ENCODE assay signal across 13 cellular contexts in the genomic region with DNA sequence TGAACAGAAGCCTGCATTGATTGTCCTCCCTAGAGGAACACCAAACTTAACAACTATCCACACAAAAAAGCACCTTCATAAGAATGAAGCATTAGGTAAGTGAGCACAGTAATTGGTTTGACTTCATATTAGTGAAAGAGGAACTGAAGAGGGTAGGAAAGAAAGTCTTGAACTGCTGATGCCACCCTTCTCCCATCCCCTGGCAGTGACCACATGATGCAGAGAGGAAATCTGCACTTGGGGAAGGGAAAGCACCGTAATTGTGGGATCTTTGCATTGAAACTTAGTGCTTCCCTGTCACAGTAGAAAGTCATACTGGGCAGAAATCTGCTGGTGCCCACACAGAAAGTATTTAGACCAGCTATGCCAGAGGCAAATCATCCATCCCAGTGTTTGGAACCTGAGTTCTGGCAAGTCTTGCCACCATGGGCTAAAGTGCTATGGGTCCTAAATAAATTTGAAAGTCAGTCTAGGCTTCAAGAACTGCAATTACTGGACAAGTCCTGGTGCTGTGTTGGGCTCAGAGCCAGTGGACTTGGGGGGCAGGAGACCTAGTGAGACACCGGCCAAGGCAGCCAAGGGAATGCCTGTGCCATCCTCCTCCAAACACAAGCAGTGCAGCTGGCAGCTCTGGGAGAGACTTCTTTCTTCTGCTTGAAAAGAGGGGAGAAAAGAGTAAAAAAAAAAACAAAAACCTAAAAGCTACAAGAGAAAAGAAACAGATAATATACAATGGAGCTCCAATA.
DNase-seq lines count a peak whose midpoint lies in the region; ATAC-seq and TF ChIP-seq lines count a peak whose summit lies in the region.
"Had no signal": no experiment of that assay in that cellular context is flagged by ENCODE, and none has a peak within 500 bp of the region (broad histone marks: within the 10 kb centered on the region; RNA-seq: fewer than 3 reads in every experiment).

No MANE protein-coding gene starts in this region.

- CTCF ChIA-PET in naive thymus-derived CD4-positive, alpha-beta T cell (lab: Charles Lee): no interaction called here

- H3K4me3 ChIP-seq in naive thymus-derived CD4-positive, alpha-beta T cell (ENCODE audit: low read length): no peak overlapping the region
- no peak overlapping the region for H3K4me3 ChIP-seq in BE2C (ENCODE audit: low read depth, low read length)
- H3K4me3 ChIP-seq: prostate gland had no signal

- TF ChIP-seq CTCF in BE2C (IDR thresholded peaks at IDR 0.05; ENCODE audit: low read depth, low read length): no peak

- H3K4me1 ChIP-seq in naive thymus-derived CD4-positive, alpha-beta T cell (ENCODE audit: control insufficient read depth in 2 of 2, insufficient read depth in 2 of 2, low read length in 2 of 2): no peaks in the 10 kb centered on the region
- H3K4me1 ChIP-seq in BE2C: no peaks in the 10 kb centered on the region
- H3K4me1 ChIP-seq: prostate gland had no signal

- H3K36me3 Mint-ChIP-seq in naive thymus-derived CD4-positive, alpha-beta T cell: peaks cover 5 to 21% (median 13%) of the 10 kb centered on the region in 5 donors

- no peaks in the 10 kb centered on the region for H3K27me3 ChIP-seq in naive thymus-derived CD4-positive, alpha-beta T cell (ENCODE audit: control insufficient read depth in 2 of 2, insufficient read depth in 2 of 2, low read length in 2 of 2)
- no peaks in the 10 kb centered on the region; the same call in 1 of the 2 replicates for H3K27me3 ChIP-seq in BE2C

- DNase-seq in MV-4-11 (lab: John Stamatoyannopoulos, UW) (peak; percentile 88), NCI-H524 (lab: John Stamatoyannopoulos, UW) (no peak), LoVo (ENCODE audit: low spot score) (no peak), NCI-H128 (lab: John Stamatoyannopoulos, UW; ENCODE audit: unreplicated experiment) (no peak), BE2C (no peak)
- DNase-seq in naive thymus-derived CD4-positive, alpha-beta T cell: no peak
- DNase-seq: activated CD4-positive, alpha-beta T cell treated with anti-CD3 and anti-CD28 coated beads, Interleukin-2, amount 10 ng/mL, durations not matched to agents 24 days and 14 days; activated naive CD4-positive, alpha-beta T cell; NCI-H1930; stimulated activated CD4-positive, alpha-beta T cell treated with anti-CD3 and anti-CD28 coated beads, Interleukin-4, amount 100 ng/mL, for 24 hours had no signal

- no peaks in the 10 kb centered on the region for H3K9me3 ChIP-seq in naive thymus-derived CD4-positive, alpha-beta T cell (ENCODE audit: control insufficient read depth in 2 of 3, low read length in 3 of 3)
- no peaks in the 10 kb centered on the region for H3K9me3 ChIP-seq in BE2C
- H3K9me3 ChIP-seq: prostate gland had no signal

- H3K4me3 Mint-ChIP-seq in naive thymus-derived CD4-positive, alpha-beta T cell: no peak overlapping the region
- H3K4me3 Mint-ChIP-seq: activated CD4-positive, alpha-beta T cell treated with anti-CD3 and anti-CD28 coated beads, Interleukin-2, amount 10 ng/mL, durations not matched to agents 24 days and 14 days had no signal

- ATAC-seq in GM18498 (IDR thresholded peaks at IDR 0.05; ENCODE audit: unreplicated experiment): peak; percentile 70
- ATAC-seq in GM21447 (IDR thresholded peaks at IDR 0.05; ENCODE audit: unreplicated experiment): peak; percentile 85
- ATAC-seq in naive thymus-derived CD4-positive, alpha-beta T cell: peak; percentile 64

- no peaks in the 10 kb centered on the region for H3K36me3 ChIP-seq in naive thymus-derived CD4-positive, alpha-beta T cell (ENCODE audit: control insufficient read depth in 2 of 3, insufficient read depth in 3 of 3, low read length in 3 of 3)
- H3K36me3 ChIP-seq in BE2C: no peaks in the 10 kb centered on the region
- H3K36me3 ChIP-seq: prostate gland had no signal

- intact Hi-C loops in naive thymus-derived CD4-positive, alpha-beta T cell (cut with micrococcal nuclease): no loop called here

- POLR2A ChIA-PET in naive thymus-derived CD4-positive, alpha-beta T cell (lab: Charles Lee): no interaction called here

- H3K27ac Mint-ChIP-seq in naive thymus-derived CD4-positive, alpha-beta T cell: no peak overlapping the region
- H3K27ac Mint-ChIP-seq: activated CD4-positive, alpha-beta T cell treated with anti-CD3 and anti-CD28 coated beads, Interleukin-2, amount 10 ng/mL, durations not matched to agents 24 days and 14 days had no signal

- H3K27ac ChIP-seq in naive thymus-derived CD4-positive, alpha-beta T cell (ENCODE audit: low read depth, low read length): no peak overlapping the region

- no peaks in the 10 kb centered on the region for H3K4me1 Mint-ChIP-seq in naive thymus-derived CD4-positive, alpha-beta T cell
- H3K4me1 Mint-ChIP-seq: activated CD4-positive, alpha-beta T cell treated with anti-CD3 and anti-CD28 coated beads, Interleukin-2, amount 10 ng/mL, durations not matched to agents 24 days and 14 days had no signal

- peaks cover 0 to 46% (median 8%) of the 10 kb centered on the region in 11 donors for H3K9me3 Mint-ChIP-seq in naive thymus-derived CD4-positive, alpha-beta T cell

- peaks cover 0 to 7% (median 0%) of the 10 kb centered on the region in 5 donors for H3K27me3 Mint-ChIP-seq in naive thymus-derived CD4-positive, alpha-beta T cell
- H3K27me3 Mint-ChIP-seq: activated CD4-positive, alpha-beta T cell treated with anti-CD3 and anti-CD28 coated beads, Interleukin-2, amount 10 ng/mL, durations not matched to agents 24 days and 14 days had no signal
